Comparison of ENCODE assay signal across 1 cellular context in the genomic region with DNA sequence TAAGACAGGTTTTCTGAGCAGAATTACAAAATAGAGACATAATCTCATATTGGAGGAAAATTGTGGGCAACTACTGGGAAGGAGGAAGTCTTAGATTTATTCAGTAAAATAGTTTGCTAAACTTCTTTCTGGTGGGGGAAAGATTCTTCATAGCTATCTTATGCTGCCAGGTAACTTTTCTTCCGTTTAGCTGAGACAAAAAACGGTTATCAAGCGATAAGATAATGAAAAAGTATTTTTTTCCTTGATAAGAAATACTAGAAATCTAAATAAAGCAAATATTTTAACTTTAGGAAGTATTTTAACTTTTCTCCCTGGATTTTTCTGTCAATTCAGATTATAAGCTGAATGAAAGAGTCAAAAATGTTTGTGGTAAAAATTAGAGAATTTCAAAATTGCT.
TF ChIP-seq lines count a peak whose summit lies in the region.

No MANE protein-coding gene starts in this region.

TF ChIP-seq in K562, 482 proteins besides CTCF, POLR2A, EP300 and RAD21 (continued from another document):
- TF ChIP-seq, protein P1, sequence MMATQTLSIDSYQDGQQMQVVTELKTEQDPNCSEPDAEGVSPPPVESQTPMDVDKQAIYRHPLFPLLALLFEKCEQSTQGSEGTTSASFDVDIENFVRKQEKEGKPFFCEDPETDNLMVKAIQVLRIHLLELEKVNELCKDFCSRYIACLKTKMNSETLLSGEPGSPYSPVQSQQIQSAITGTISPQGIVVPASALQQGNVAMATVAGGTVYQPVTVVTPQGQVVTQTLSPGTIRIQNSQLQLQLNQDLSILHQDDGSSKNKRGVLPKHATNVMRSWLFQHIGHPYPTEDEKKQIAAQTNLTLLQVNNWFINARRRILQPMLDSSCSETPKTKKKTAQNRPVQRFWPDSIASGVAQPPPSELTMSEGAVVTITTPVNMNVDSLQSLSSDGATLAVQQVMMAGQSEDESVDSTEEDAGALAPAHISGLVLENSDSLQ (IDR thresholded peaks at IDR 0.05): no peak
- TF ChIP-seq STAG1 (CRISPR knock-in tag; IDR thresholded peaks at IDR 0.05; ENCODE audit: borderline replicate concordance): no peak
- no peak for TF ChIP-seq MECOM (CRISPR knock-in tag; IDR thresholded peaks at IDR 0.05)
- no peak for TF ChIP-seq ILF3 (IDR thresholded peaks at IDR 0.05; ENCODE audit: borderline replicate concordance)
- TF ChIP-seq TAL1 (IDR thresholded peaks at IDR 0.05): peak; percentile 52
- TF ChIP-seq SMARCA4 (IDR thresholded peaks at IDR 0.05): 0 out of 2 replicates have a peak, but pooled peaks have one; percentile 23
- TF ChIP-seq, protein P2, sequence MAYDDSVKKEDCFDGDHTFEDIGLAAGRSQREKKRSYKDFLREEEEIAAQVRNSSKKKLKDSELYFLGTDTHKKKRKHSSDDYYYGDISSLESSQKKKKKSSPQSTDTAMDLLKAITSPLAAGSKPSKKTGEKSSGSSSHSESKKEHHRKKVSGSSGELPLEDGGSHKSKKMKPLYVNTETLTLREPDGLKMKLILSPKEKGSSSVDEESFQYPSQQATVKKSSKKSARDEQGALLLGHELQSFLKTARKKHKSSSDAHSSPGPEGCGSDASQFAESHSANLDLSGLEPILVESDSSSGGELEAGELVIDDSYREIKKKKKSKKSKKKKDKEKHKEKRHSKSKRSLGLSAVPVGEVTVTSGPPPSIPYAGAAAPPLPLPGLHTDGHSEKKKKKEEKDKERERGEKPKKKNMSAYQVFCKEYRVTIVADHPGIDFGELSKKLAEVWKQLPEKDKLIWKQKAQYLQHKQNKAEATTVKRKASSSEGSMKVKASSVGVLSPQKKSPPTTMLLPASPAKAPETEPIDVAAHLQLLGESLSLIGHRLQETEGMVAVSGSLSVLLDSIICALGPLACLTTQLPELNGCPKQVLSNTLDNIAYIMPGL (CRISPR knock-in tag; IDR thresholded peaks at IDR 0.05): no peak
